22 cellular contexts compared by ENCODE assay signal in the genomic region with DNA sequence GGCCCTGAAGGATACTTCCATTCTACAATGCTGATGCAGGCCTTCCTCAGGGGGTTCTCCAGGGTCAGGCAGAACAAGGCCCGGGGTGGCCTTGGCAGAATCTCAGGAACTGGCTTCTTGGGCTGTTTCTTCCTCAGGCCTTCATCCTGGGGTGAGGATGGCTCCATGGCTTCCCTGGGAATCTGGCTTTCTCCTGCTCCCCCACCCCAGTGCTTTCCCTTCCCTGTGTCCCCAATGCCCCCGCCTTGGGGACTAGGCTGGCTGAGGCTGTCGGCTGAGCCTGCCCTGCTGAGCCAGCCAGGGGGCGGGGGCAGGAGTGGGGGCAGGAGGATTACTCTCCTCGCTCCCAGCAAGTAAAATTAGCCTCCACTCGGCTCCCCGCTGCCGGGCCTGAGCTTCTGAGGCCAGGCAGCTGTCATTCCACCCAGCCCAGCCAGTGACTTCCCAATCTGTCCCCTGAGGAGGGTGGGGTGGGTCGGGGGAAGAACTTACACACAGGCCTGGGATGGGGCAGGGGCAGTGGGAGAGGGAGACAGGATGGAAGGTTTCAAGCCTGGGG. TPM values are rescaled to one million over a fixed set of nuclear protein-coding genes. Genes with fewer than 3 reads are reported as not detected.
A peak's percentile ranks its signal among the peaks of the same experiment; 100 is the strongest.
DNase-seq lines count a peak whose midpoint lies in the region; TF ChIP-seq lines count a peak whose summit lies in the region.
"Had no signal": no experiment of that assay in that cellular context is flagged by ENCODE, and none has a peak within 500 bp of the region (broad histone marks: within the 10 kb centered on the region; RNA-seq: fewer than 3 reads in every experiment).

A gene (minus strand): TSS at position 254 of the 559 bp plus-strand sequence. CDS start 87 bp downstream, at position 167.

- no peak within 1 kb of the TSS for H4K91ac ChIP-seq in neuronal stem cell (ENCODE audit: low read depth, low read length, poor library complexity)

- H3K79me1 ChIP-seq in neuronal stem cell (ENCODE audit: low read depth, low read length): no peaks in the 10 kb centered on the region

- H3K36me3 ChIP-seq in HEK293 (ENCODE audit: control insufficient read depth in 2 of 2, insufficient read depth in 1 of 2, low read length in 2 of 2): no peaks in the 10 kb centered on the region
- no peaks in the 10 kb centered on the region for H3K36me3 ChIP-seq in neuronal stem cell (replicated peaks in 1 of 2; ENCODE audit: control insufficient read depth in 2 of 2, insufficient read depth in 2 of 2, low read length in 2 of 2)
- H3K36me3 ChIP-seq: spleen, upper lobe of right lung had no signal

- H2BK120ac ChIP-seq in neuronal stem cell (ENCODE audit: low read depth, low read length): no peak within 1 kb of the TSS

- H2AK5ac ChIP-seq in neuronal stem cell (ENCODE audit: low read depth, low read length): no peak within 1 kb of the TSS

- WGBS in neuronal stem cell (ENCODE audit: extremely low coverage in 2 of 2, insufficient read length in 2 of 2, insufficient replicate concordance in 1 of 2), 2 donors: no CpG with 5 or more reads among the region's 9 CpGs

- H2BK15ac ChIP-seq in neuronal stem cell (ENCODE audit: low read length): no peak within 1 kb of the TSS

- CTCF ChIA-PET in HEK293 (lab: Yijun Ruan, JAX): interaction anchor here (0.6 kb wide), 1 partner anchor 86 kb away, joined by 4 read pairs; no protein-coding TSS in a partner anchor

- H3K4me3 ChIP-seq in HEK293 (ENCODE audit: low read depth, low read length) (no peak within 1 kb of the TSS), neuronal stem cell (ENCODE audit: low read length in 2 of 2) (no peak within 1 kb of the TSS)
- H3K4me3 ChIP-seq: upper lobe of right lung had no signal

- no peak within 1 kb of the TSS for H3K4ac ChIP-seq in neuronal stem cell (ENCODE audit: low read length)

- no peak within 1 kb of the TSS for H3K4me2 ChIP-seq in neuronal stem cell (ENCODE audit: insufficient read depth, low read length, poor library complexity, severe bottlenecking)

- no peak within 1 kb of the TSS for H3K23ac ChIP-seq in neuronal stem cell (ENCODE audit: low read depth, low read length, poor library complexity)

- peak within 1 kb of the TSS; percentile 16 for H2BK5ac ChIP-seq in neuronal stem cell (ENCODE audit: low read length)

- H2BK12ac ChIP-seq in neuronal stem cell (ENCODE audit: low read length): no peak within 1 kb of the TSS

- H3K27ac ChIP-seq in HEK293 (ENCODE audit: extremely low read depth, low read depth, low read length) (no peak within 1 kb of the TSS), neuronal stem cell (replicated peaks; ENCODE audit: low read length) (no peak within 1 kb of the TSS)
- H3K27ac ChIP-seq: 22Rv1, spleen, upper lobe of right lung had no signal

- DNase-seq in NCI-H2227 (lab: John Stamatoyannopoulos, UW; ENCODE audit: unreplicated experiment) (peak; percentile 47), NCI-H2227 treated with DMSO at 0.1 percent for 48 hours (lab: John Stamatoyannopoulos, UW) (no peak), ecto neural progenitor cell (ENCODE audit: low spot score) (peak; percentile 69), neuronal stem cell (ENCODE audit: low spot score) (no peak), HK-2 (ENCODE audit: unreplicated experiment) (no peak), NCI-H1436 treated with DMSO at 0.1 percent for 48 hours (lab: John Stamatoyannopoulos, UW) (no peak), SW480 (ENCODE audit: low spot score) (no peak)
- DNase-seq: activated CD4-positive, alpha-beta T cell treated with anti-CD3 and anti-CD28 coated beads, Interleukin-2, amount 50 U/mL, for 48 hours; cerebellar nuclear complex; effector CD8-positive, alpha-beta T cell; EL; HFFc6; NCI-H146; NCI-H2171 treated with DMSO at 0.1 percent for 48 hours; NCI-H774; SHP77 treated with DMSO at 0.1 percent for 48 hours; spleen; stimulated activated CD4-positive, alpha-beta T cell treated with anti-CD3 and anti-CD28 coated beads, Interleukin-4, amount 100 ng/mL, for 24 hours; upper lobe of right lung had no signal

- peaks cover 0 to 18% (median 11%) of the 10 kb centered on the region in 3 experiments for H3K27me3 ChIP-seq in neuronal stem cell (ENCODE audit: control insufficient read depth in 3 of 3, insufficient read depth in 3 of 3, low read depth in 1 of 3, low read length in 3 of 3)

- no peaks in the 10 kb centered on the region for H3K9me3 ChIP-seq in HEK293 (ENCODE audit: control insufficient read depth, insufficient read depth, low read depth, low read length)
- H3K9me3 ChIP-seq in neuronal stem cell (replicated peaks in 1 of 2; ENCODE audit: control insufficient read depth in 2 of 2, insufficient read depth in 1 of 2, low read depth in 1 of 2, low read length in 2 of 2): no peaks in the 10 kb centered on the region
- H3K9me3 ChIP-seq: spleen, upper lobe of right lung had no signal

- no peaks in the 10 kb centered on the region for H3K4me1 ChIP-seq in HEK293 (ENCODE audit: control insufficient read depth, insufficient read depth, low read length)
- peaks cover 16 to 19% of the 10 kb centered on the region in 2 donors for H3K4me1 ChIP-seq in neuronal stem cell (ENCODE audit: control insufficient read depth in 2 of 2, insufficient read depth in 1 of 2, low read depth in 1 of 2, low read length in 2 of 2)
- H3K4me1 ChIP-seq: upper lobe of right lung had no signal

- H4K8ac ChIP-seq in neuronal stem cell (ENCODE audit: low read depth, low read length): no peak within 1 kb of the TSS

- H3K9ac ChIP-seq in neuronal stem cell (ENCODE audit: low read depth, low read length, poor library complexity): no peak within 1 kb of the TSS

- no peak within 1 kb of the TSS for H3K14ac ChIP-seq in neuronal stem cell (ENCODE audit: low read length)

- TF ChIP-seq CTCF in HEK293 (tag by site-specific recombination; IDR thresholded peaks at IDR 0.05): no peak

- peak within 1 kb of the TSS; percentile 42 for H2AFZ ChIP-seq in neuronal stem cell (ENCODE audit: low read length)

- peak within 1 kb of the TSS; percentile 63 for H3K18ac ChIP-seq in neuronal stem cell (ENCODE audit: low read length)

- POLR2A ChIA-PET in HEK293 (lab: Yijun Ruan, JAX): interaction anchor here (0.7 kb wide), 1 partner anchor 353 kb away, joined by 3 read pairs; no protein-coding TSS in a partner anchor

TF ChIP-seq in HEK293, 187 proteins besides CTCF, POLR2A, EP300 and RAD21:
- TF ChIP-seq KLF16 (tag by site-specific recombination; IDR thresholded peaks at IDR 0.05) (no peak), ZIC2 (tag by site-specific recombination; IDR thresholded peaks at IDR 0.05) (peak; percentile 63)

RNA-seq across cellular contexts. Expression of the gene that starts here (rescaled TPM):
- polyA plus RNA-seq in neuronal stem cell (2013, experiment 1 of 2): 0.17 TPM
- polyA plus RNA-seq in neuronal stem cell (2013, experiment 2 of 2): 0.21 TPM
- polyA plus RNA-seq: aorta had no signal

Comparison
In these comparisons a context has a peak if more than half of its experiments do, and no peak if none do; other contexts are left out.
1. DNase-seq: peak in NCI-H2227 (single experiment) and ecto neural progenitor cell (single experiment); none in NCI-H2227 treated with DMSO at 0.1 percent for 48 hours (single experiment), neuronal stem cell (single experiment), HK-2 (single experiment), NCI-H1436 treated with DMSO at 0.1 percent for 48 hours (single experiment) and SW480 (single experiment).